Comparison of ENCODE assay signal across 15 cellular contexts in the genomic region with DNA sequence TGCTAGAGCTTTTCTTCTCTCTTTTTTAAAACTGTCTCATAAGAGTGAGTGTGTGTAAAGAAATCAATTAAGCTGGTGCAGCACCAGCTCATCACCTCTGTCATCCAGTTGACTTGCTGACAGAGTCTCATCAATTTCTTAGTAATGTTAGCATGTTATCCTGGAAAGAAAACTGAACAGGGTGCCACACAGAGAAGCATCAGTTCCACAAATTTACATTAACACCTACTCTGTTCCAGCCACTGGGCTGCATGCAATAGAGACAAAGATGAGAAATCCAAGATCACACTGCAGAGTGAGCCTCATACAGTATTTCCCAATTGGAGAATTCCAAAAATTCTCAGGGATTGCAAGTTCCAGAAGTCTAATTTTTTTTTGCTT.
A peak's percentile ranks its signal among the peaks of the same experiment; 100 is the strongest.
DNase-seq lines count a peak whose midpoint lies in the region; ATAC-seq and TF ChIP-seq lines count a peak whose summit lies in the region.
"Had no signal": no experiment of that assay in that cellular context is flagged by ENCODE, and none has a peak within 500 bp of the region (broad histone marks: within the 10 kb centered on the region; RNA-seq: fewer than 3 reads in every experiment).

No MANE protein-coding gene starts in this region.

- H3K36me3 ChIP-seq in Panc1 (ENCODE audit: control insufficient read depth, insufficient read depth, low read length): no peaks in the 10 kb centered on the region
- H3K36me3 ChIP-seq in mesendoderm (ENCODE audit: control insufficient read depth, insufficient read depth, low read length): no peaks in the 10 kb centered on the region
- H3K36me3 ChIP-seq in smooth muscle cell (ENCODE audit: low read depth): no peaks in the 10 kb centered on the region

- no peak overlapping the region for H2BK15ac ChIP-seq in mesendoderm (replicated peaks; ENCODE audit: low read depth)

- CTCF ChIA-PET in Panc1 (lab: Charles Lee): no interaction called here

- peak overlapping the region; percentile 4 for H2AFZ ChIP-seq in smooth muscle cell (ENCODE audit: low read depth)

- TF ChIP-seq CTCF in Panc1 (IDR thresholded peaks at IDR 0.05) (no peak), smooth muscle cell (IDR thresholded peaks at IDR 0.05; ENCODE audit: borderline replicate concordance, insufficient read depth, poor library complexity, severe bottlenecking) (no peak)

- DNase-seq in T-helper 2 cell treated with Interferon-gamma antibody and Interleukin-4, amounts not matched to agents 5 μg/mL and 100 μg/mL, for 36 hours (ENCODE audit: low spot score): no peak
- DNase-seq in T-helper 2 cell: no peak
- DNase-seq in Panc1 (ENCODE audit: low read depth, low spot score): no peak
- no peak for DNase-seq in mesendoderm
- DNase-seq in smooth muscle cell (lab: John Stamatoyannopoulos, UW; ENCODE audit: unreplicated experiment): no peak
- DNase-seq in SW480 (ENCODE audit: low spot score): no peak
- DNase-seq: CD8-positive, alpha-beta T cell; COR-L47; DMS53; GOT3; H9 had no signal

- H3K56ac ChIP-seq in mesendoderm (ENCODE audit: low read length): no peak overlapping the region

- H4K5ac ChIP-seq in mesendoderm (ENCODE audit: low read length): no peak overlapping the region

- peaks cover 14% of the 10 kb centered on the region for H3F3A ChIP-seq in smooth muscle cell (ENCODE audit: low read depth)

- BruUV-seq in Panc1 (replicated peaks; lab: Mats Ljungman, UMichigan): no TSS peak

- H3K79me2 ChIP-seq in mesendoderm (ENCODE audit: control insufficient read depth, insufficient read depth, low read length) (no peaks in the 10 kb centered on the region), smooth muscle cell (ENCODE audit: low read depth) (no peaks in the 10 kb centered on the region)

- peak overlapping the region; percentile 12 for H3K4me3 Mint-ChIP-seq in T-helper 2 cell treated with Interferon-gamma antibody and Interleukin-4, amounts not matched to agents 5 μg/mL and 100 μg/mL, for 36 hours
- H3K4me3 Mint-ChIP-seq: CD14-positive monocyte; CD8-positive, alpha-beta T cell; H9 had no signal

- no peaks in the 10 kb centered on the region for H3K27me3 ChIP-seq in Panc1 (ENCODE audit: control insufficient read depth, insufficient read depth, low read length)
- H3K27me3 ChIP-seq in mesendoderm (ENCODE audit: insufficient read depth, low read length, poor library complexity): no peaks in the 10 kb centered on the region
- no peaks in the 10 kb centered on the region for H3K27me3 ChIP-seq in smooth muscle cell (ENCODE audit: low read depth)

- POLR2A ChIA-PET in Panc1 (lab: Charles Lee): no interaction called here

- no peak overlapping the region for H4K8ac ChIP-seq in mesendoderm (ENCODE audit: low read depth, low read length)

- H3K4me2 ChIP-seq in mesendoderm (ENCODE audit: low read length) (no peak overlapping the region), smooth muscle cell (no peak overlapping the region)

- peak overlapping the region; percentile 67; the same call in 1 of the 2 replicates for H3K27ac ChIP-seq in Panc1 (ENCODE audit: low read length)
- no peak overlapping the region for H3K27ac ChIP-seq in mesendoderm (ENCODE audit: low read depth, low read length)
- H3K27ac ChIP-seq in smooth muscle cell (ENCODE audit: low read depth): no peak overlapping the region
- H3K27ac ChIP-seq: 22Rv1 had no signal

- peaks cover 3% of the 10 kb centered on the region for H3K27me3 Mint-ChIP-seq in T-helper 2 cell treated with Interferon-gamma antibody and Interleukin-4, amounts not matched to agents 5 μg/mL and 100 μg/mL, for 36 hours (ENCODE audit: low read depth)

- no peaks in the 10 kb centered on the region for H3K79me1 ChIP-seq in mesendoderm (ENCODE audit: low read length)

- H2BK120ac ChIP-seq in mesendoderm (ENCODE audit: low read depth, low read length): no peak overlapping the region

- H3K23ac ChIP-seq in mesendoderm (ENCODE audit: low read length): no peak overlapping the region

- H3K9me3 Mint-ChIP-seq in T-helper 2 cell treated with Interferon-gamma antibody and Interleukin-4, amounts not matched to agents 5 μg/mL and 100 μg/mL, for 36 hours: no peaks in the 10 kb centered on the region
- H3K9me3 Mint-ChIP-seq: CD8-positive, alpha-beta T cell; H9 had no signal

- in situ Hi-C loops in Panc1 (cut with HindIII; ENCODE audit: low pct_unique_long_range_greater_than_20kb, low sequenced_read_pairs): no loop called here

- H2AK5ac ChIP-seq in mesendoderm (ENCODE audit: low read length): no peak overlapping the region

- H4K20me1 ChIP-seq in smooth muscle cell (ENCODE audit: low read depth): no peaks in the 10 kb centered on the region

- H3K9me3 ChIP-seq in Panc1 (ENCODE audit: control insufficient read depth, insufficient read depth, low read depth, low read length): no peaks in the 10 kb centered on the region
- no peaks in the 10 kb centered on the region for H3K9me3 ChIP-seq in smooth muscle cell (replicated peaks; ENCODE audit: low read depth)

- intact Hi-C loops in Panc1 (cut with micrococcal nuclease; ENCODE audit: unreplicated experiment): no loop called here

- H3K4me3 ChIP-seq in Panc1 (ENCODE audit: low read depth in 2 of 2, low read length in 2 of 2): no peak overlapping the region
- H3K4me3 ChIP-seq in mesendoderm (ENCODE audit: low read length): no peak overlapping the region
- no peak overlapping the region for H3K4me3 ChIP-seq in smooth muscle cell

- no peak overlapping the region for H3K9ac ChIP-seq in mesendoderm (ENCODE audit: low read length)
- H3K9ac ChIP-seq in smooth muscle cell (ENCODE audit: low read depth): no peak overlapping the region

- H3K4me1 Mint-ChIP-seq in T-helper 2 cell treated with Interferon-gamma antibody and Interleukin-4, amounts not matched to agents 5 μg/mL and 100 μg/mL, for 36 hours (ENCODE audit: low read depth): peaks cover 18% of the 10 kb centered on the region
- H3K4me1 Mint-ChIP-seq: CD14-positive monocyte had no signal

- no peaks in the 10 kb centered on the region for H3K36me3 Mint-ChIP-seq in T-helper 2 cell treated with Interferon-gamma antibody and Interleukin-4, amounts not matched to agents 5 μg/mL and 100 μg/mL, for 36 hours (ENCODE audit: low read depth)
- H3K36me3 Mint-ChIP-seq: CD14-positive monocyte; CD8-positive, alpha-beta T cell had no signal

- no peak overlapping the region for H3K4ac ChIP-seq in mesendoderm (ENCODE audit: low read depth, low read length)

- H3K4me1 ChIP-seq in Panc1 (ENCODE audit: control insufficient read depth, insufficient read depth, low read length) (peaks cover 14% of the 10 kb centered on the region), mesendoderm (ENCODE audit: control insufficient read depth, low read depth, low read length) (peaks cover 3% of the 10 kb centered on the region), smooth muscle cell (ENCODE audit: low read depth) (peaks cover 9% of the 10 kb centered on the region)

- H2BK5ac ChIP-seq in mesendoderm (ENCODE audit: low read length): no peak overlapping the region

- ATAC-seq in Panc1: no peak
- ATAC-seq in GM19324 (IDR thresholded peaks at IDR 0.05; ENCODE audit: low FRiP score, unreplicated experiment): no peak
- no peak for ATAC-seq in HG03097 (IDR thresholded peaks at IDR 0.05; ENCODE audit: low FRiP score, unreplicated experiment)
- ATAC-seq: CD8-positive, alpha-beta T cell had no signal

- H3K27ac Mint-ChIP-seq in T-helper 2 cell treated with Interferon-gamma antibody and Interleukin-4, amounts not matched to agents 5 μg/mL and 100 μg/mL, for 36 hours: peak overlapping the region; percentile 12
- H3K27ac Mint-ChIP-seq: CD14-positive monocyte; CD8-positive, alpha-beta T cell had no signal

- H3K18ac ChIP-seq in mesendoderm (ENCODE audit: low read length): peak overlapping the region; percentile 10
